ENCODE assay signal across 16 cellular contexts in genomic region chr1:62299426-62300200, GRCh38. TPM values are rescaled to one million over a fixed set of nuclear protein-coding genes. Genes with fewer than 3 reads are reported as not detected.
A peak's percentile ranks its signal among the peaks of the same experiment; 100 is the strongest.
DNase-seq lines count a peak whose midpoint lies in the region; ATAC-seq and TF ChIP-seq lines count a peak whose summit lies in the region.
"Had no signal": no experiment of that assay in that cellular context is flagged by ENCODE, and none has a peak within 500 bp of the region (broad histone marks: within the 10 kb centered on the region; RNA-seq: fewer than 3 reads in every experiment).

No MANE protein-coding gene starts in this region.

- peak; percentile 75 for ATAC-seq in body of pancreas
- ATAC-seq in naive thymus-derived CD8-positive, alpha-beta T cell = no peak
- ATAC-seq: activated CD4-positive, alpha-beta T cell treated with anti-CD3 and anti-CD28 coated beads for 36 hours; esophagus mucosa; SK-N-SH treated with all-trans-retinoic acid at 6 μM for 48 hours had no signal

- intact Hi-C loops in body of pancreas (cut with DNase I) = no loop called here

- no peaks in the 10 kb centered on the region for H3K27me3 Mint-ChIP-seq in naive thymus-derived CD8-positive, alpha-beta T cell
- H3K27me3 Mint-ChIP-seq: activated CD4-positive, alpha-beta T cell treated with anti-CD3 and anti-CD28 coated beads for 36 hours had no signal

- H3K36me3 ChIP-seq in body of pancreas (replicated peaks in 1 of 2; ENCODE audit: insufficient read depth in 1 of 2, low read depth in 2 of 2) = no peaks in the 10 kb centered on the region
- no peaks in the 10 kb centered on the region for H3K36me3 ChIP-seq in MG63

- peak overlapping the region; percentile 39 to 57 (median 54) for H3K27ac ChIP-seq in body of pancreas

- H3K27ac Mint-ChIP-seq in naive thymus-derived CD8-positive, alpha-beta T cell = peak overlapping the region in 2 of 10 donors; percentile 49 to 67
- H3K27ac Mint-ChIP-seq: activated CD4-positive, alpha-beta T cell treated with anti-CD3 and anti-CD28 coated beads for 36 hours; nephron had no signal

- H3K4me3 ChIP-seq in body of pancreas (no peak overlapping the region), MG63 (no peak overlapping the region)

- no peak for TF ChIP-seq POLR2A in body of pancreas (IDR thresholded peaks at IDR 0.05)

- peaks cover 10 to 15% (median 12%) of the 10 kb centered on the region in 4 donors for H3K4me1 Mint-ChIP-seq in naive thymus-derived CD8-positive, alpha-beta T cell

- no peak for TF ChIP-seq CTCF in body of pancreas (IDR thresholded peaks at IDR 0.05)

- DNase-seq in Ammon's horn (ENCODE audit: low spot score) (peak; percentile 79), NCI-H2029 treated with DMSO at 0.1 percent for 48 hours (lab: John Stamatoyannopoulos, UW) (peak; percentile 90), body of pancreas (peak; percentile 72 to 85 (median 84)), midbrain (lab: John Stamatoyannopoulos, UW) (peak; percentile 61), retina (no peak), MG63 (no peak)
- no peak for DNase-seq in activated naive CD4-positive, alpha-beta T cell (lab: John Stamatoyannopoulos, UW)
- no peak for DNase-seq in naive thymus-derived CD8-positive, alpha-beta T cell
- DNase-seq: activated CD4-positive, alpha-beta T cell treated with anti-CD3 and anti-CD28 coated beads for 36 hours; activated T-cell treated with anti-CD3 and anti-CD28 coated beads, Interleukin-2, amount 50 U/mL, for 48 hours; NCI-H526 treated with DMSO at 0.1 percent for 48 hours; stimulated activated CD4-positive, alpha-beta T cell treated with anti-CD3 and anti-CD28 coated beads, Interleukin-15, amount 100 ng/mL, for 24 hours; stimulated activated CD8-positive, alpha-beta memory T cell treated with anti-CD3 and anti-CD28 coated beads, Interleukin-4, amount 100 ng/mL, for 48 hours had no signal

- H3K4me3 Mint-ChIP-seq in naive thymus-derived CD8-positive, alpha-beta T cell = no peak overlapping the region
- H3K4me3 Mint-ChIP-seq: activated CD4-positive, alpha-beta T cell treated with anti-CD3 and anti-CD28 coated beads for 36 hours had no signal

- no peaks in the 10 kb centered on the region for H3K9me3 ChIP-seq in body of pancreas
- no peaks in the 10 kb centered on the region for H3K9me3 ChIP-seq in MG63

- H3K9me3 Mint-ChIP-seq in naive thymus-derived CD8-positive, alpha-beta T cell = no peaks in the 10 kb centered on the region
- H3K9me3 Mint-ChIP-seq: nephron had no signal

- peaks cover 56% of the 10 kb centered on the region for H3K4me1 ChIP-seq in body of pancreas

- POLR2A ChIA-PET in naive thymus-derived CD8-positive, alpha-beta T cell (lab: Charles Lee) = interaction anchor here (0.6 kb wide), 1 partner anchor 280 kb away, joined by 3 read pairs; no protein-coding TSS in a partner anchor

- H3K27me3 ChIP-seq in body of pancreas (no peaks in the 10 kb centered on the region), MG63 (no peaks in the 10 kb centered on the region; the same call in 1 of the 2 replicates)

- H3K36me3 Mint-ChIP-seq in naive thymus-derived CD8-positive, alpha-beta T cell = no peaks in the 10 kb centered on the region

- WGBS in body of pancreas, 2 donors = 38 to 43% methylated on average over 8 of the region's 8 CpGs

RNA-seq across cellular contexts. Expression of gene KANK4, which starts 19.6 kb away (rescaled TPM):
- total RNA-seq in body of pancreas = 10 to 100 TPM in 1 of 2 donors, 1 to 10 TPM in 1; 9.1 to 23.7 TPM
- total RNA-seq in MG63 (2014; rRNA removed; shearing (Covaris generic); ENCODE audit: low replicate concordance) = not detected in 2 replicates
- total RNA-seq in naive thymus-derived CD8-positive, alpha-beta T cell = not detected
- polyA plus RNA-seq in naive thymus-derived CD8-positive, alpha-beta T cell = not detected
- total RNA-seq: activated CD4-positive, alpha-beta T cell treated with anti-CD3 and anti-CD28 coated beads for 36 hours; esophagus mucosa had no signal

Comparison
In these comparisons a context has a peak if more than half of its experiments do, and no peak if none do; other contexts are left out.
1. DNase-seq: peak in Ammon's horn (single experiment), NCI-H2029 treated with DMSO at 0.1 percent for 48 hours (single experiment), body of pancreas (4 of 4) and midbrain (single experiment); none in retina (single experiment), MG63 (single experiment), activated naive CD4-positive, alpha-beta T cell (0 of 4) and naive thymus-derived CD8-positive, alpha-beta T cell (0 of 10).
2. RNA of gene KANK4, which starts 19.6 kb away (total RNA-seq): 9.1 to 23.7 TPM in body of pancreas; not detected in MG63 and not detected in naive thymus-derived CD8-positive, alpha-beta T cell; every median in the first group is over 10 times any median in the second.